Comparison of ENCODE assay signal across 25 cellular contexts in genomic region chr7:19991936-19992335, GRCh38.
"Had no signal": no experiment of that assay in that cellular context is flagged by ENCODE, and none has a peak within 500 bp of the region (broad histone marks: within the 10 kb centered on the region; RNA-seq: fewer than 3 reads in every experiment).

No MANE protein-coding gene starts in this region.

- H3K36me3 Mint-ChIP-seq: activated CD4-positive, alpha-beta memory T cell treated with anti-CD3 and anti-CD28 coated beads for 36 hours; activated naive CD4-positive, alpha-beta T cell treated with anti-CD3 and anti-CD28 coated beads, Interleukin-2, amount 50 U/mL, for 72 hours had no signal

- H3K27ac Mint-ChIP-seq: activated CD4-positive, alpha-beta memory T cell treated with anti-CD3 and anti-CD28 coated beads for 36 hours; activated naive CD4-positive, alpha-beta T cell treated with anti-CD3 and anti-CD28 coated beads, Interleukin-2, amount 50 U/mL, for 72 hours; activated naive CD8-positive, alpha-beta T cell treated with anti-CD3 and anti-CD28 coated beads, Interleukin-2, amount 50 U/mL, for 24 hours had no signal

- H3K27me3 Mint-ChIP-seq: activated CD4-positive, alpha-beta memory T cell treated with anti-CD3 and anti-CD28 coated beads for 36 hours; activated naive CD8-positive, alpha-beta T cell treated with anti-CD3 and anti-CD28 coated beads, Interleukin-2, amount 50 U/mL, for 24 hours had no signal

- ATAC-seq: activated naive CD4-positive, alpha-beta T cell treated with anti-CD3 and anti-CD28 coated beads, Interleukin-2, amount 50 U/mL, for 72 hours; activated naive CD8-positive, alpha-beta T cell treated with anti-CD3 and anti-CD28 coated beads, Interleukin-2, amount 50 U/mL, for 24 hours; activated T-cell treated with anti-CD3 and anti-CD28 coated beads, Interleukin-2, amount 50 U/mL, for 4 hours; PC-3 had no signal

- H3K4me3 ChIP-seq: cardiac muscle cell had no signal

- H3K27ac ChIP-seq: brain microvascular endothelial cell, cardiac muscle cell, WERI-Rb-1 had no signal

- FAIRE-seq: RCC 7860 had no signal

- H3K4me3 Mint-ChIP-seq: activated CD4-positive, alpha-beta memory T cell treated with anti-CD3 and anti-CD28 coated beads for 36 hours; activated naive CD8-positive, alpha-beta T cell treated with anti-CD3 and anti-CD28 coated beads, Interleukin-2, amount 50 U/mL, for 24 hours; activated T-cell treated with anti-CD3 and anti-CD28 coated beads, Interleukin-2, amount 50 U/mL, for 4 hours had no signal

- H3K27me3 ChIP-seq: brain microvascular endothelial cell, cardiac muscle cell had no signal

- H3K4me1 Mint-ChIP-seq: activated naive CD8-positive, alpha-beta T cell treated with anti-CD3 and anti-CD28 coated beads, Interleukin-2, amount 50 U/mL, for 24 hours had no signal

- H3K9me3 Mint-ChIP-seq: activated naive CD8-positive, alpha-beta T cell treated with anti-CD3 and anti-CD28 coated beads, Interleukin-2, amount 50 U/mL, for 24 hours had no signal

- H3K36me3 ChIP-seq: brain microvascular endothelial cell, cardiac muscle cell, WERI-Rb-1 had no signal

- DNase-seq: activated CD4-positive, alpha-beta memory T cell treated with anti-CD3 and anti-CD28 coated beads for 36 hours; activated CD4-positive, alpha-beta T cell treated with anti-CD3 and anti-CD28 coated beads for 48 hours; activated CD4-positive, CD25-positive, alpha-beta regulatory T cell treated with anti-CD3 and anti-CD28 coated beads, Interleukin-2, amount 50 U/mL, for 72 hours; activated CD8-positive, alpha-beta memory T cell treated with anti-CD3 and anti-CD28 coated beads for 24 hours; activated effector memory CD4-positive, alpha-beta T cell treated with anti-CD3 and anti-CD28 coated beads, Interleukin-2, amount 50 U/mL, for 16 hours; activated naive CD4-positive, alpha-beta T cell treated with Interleukin-2 at 50 U/mL for 16 hours; activated naive CD8-positive, alpha-beta T cell treated with anti-CD3 and anti-CD28 coated beads, Interleukin-2, amount 50 U/mL, for 24 hours; activated T-cell treated with anti-CD3 and anti-CD28 coated beads, Interleukin-2, amount 50 U/mL, for 4 hours; amniotic stem cell; brain microvascular endothelial cell; Karpas-422; NCI-H1105 treated with DMSO at 0.1 percent for 48 hours; NCI-H1436 treated with DMSO at 0.1 percent for 48 hours; NCI-H187; NCI-H2081; NCI-H446; NCI-H524; PC-3; SHP77 treated with DMSO at 0.1 percent for 48 hours; T-helper 2 cell; T1000; WERI-Rb-1 had no signal
